8 cellular contexts compared by ENCODE assay signal in the genomic region with DNA sequence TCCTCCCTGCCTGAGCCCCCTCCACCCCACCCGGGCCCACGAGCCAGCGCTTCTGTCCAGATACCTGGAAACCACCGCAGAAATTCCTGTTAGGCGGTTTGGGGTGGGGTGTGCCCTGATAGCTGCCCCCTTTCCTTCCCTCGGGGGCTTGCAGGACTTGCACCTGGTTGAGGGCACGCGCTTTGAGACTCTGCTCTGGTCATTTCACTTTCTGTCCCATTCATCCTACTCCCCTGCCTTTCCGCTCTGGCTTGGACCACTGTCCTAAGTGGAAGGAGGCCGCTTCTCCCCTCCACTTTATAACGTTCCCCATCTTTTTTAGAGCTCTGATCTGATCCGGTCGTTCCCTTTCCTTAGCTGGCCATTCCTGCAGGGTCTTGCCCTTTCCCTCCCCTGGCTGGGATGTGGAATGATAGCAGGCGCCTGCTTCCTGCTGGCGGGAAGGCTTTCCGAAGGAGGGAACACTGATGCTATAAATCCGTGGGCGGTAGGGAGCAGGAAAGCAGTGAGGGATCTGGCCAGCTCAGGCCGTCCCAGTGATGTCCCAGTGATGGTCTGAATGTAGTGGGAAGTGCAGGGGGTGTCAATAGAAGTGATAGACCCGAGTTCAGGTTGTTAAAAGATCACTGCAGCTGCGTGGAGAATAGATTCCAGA. TPM values are rescaled to one million over a fixed set of nuclear protein-coding genes. Genes with fewer than 3 reads are reported as not detected.
DNase-seq lines count a peak whose midpoint lies in the region; ATAC-seq and TF ChIP-seq lines count a peak whose summit lies in the region.

No MANE protein-coding gene starts in this region.

- H3K27ac ChIP-seq in HL-60 (replicated peaks) (no peak overlapping the region), brain microvascular endothelial cell (no peak overlapping the region)

- peaks cover 19% of the 10 kb centered on the region for H3K4me1 Mint-ChIP-seq in mesothelial cell of epicardium

- peak overlapping the region; percentile 65 for H3K4me3 ChIP-seq in HL-60 (replicated peaks; ENCODE audit: insufficient read depth, low read length)
- H3K4me3 ChIP-seq in brain microvascular endothelial cell (ENCODE audit: low read depth, low read length), result peak overlapping the region; percentile 60

- peak overlapping the region; percentile 74 for H3K4me3 Mint-ChIP-seq in mesothelial cell of epicardium

- H3K27me3 ChIP-seq in HL-60 (ENCODE audit: insufficient read depth, poor library complexity, severe bottlenecking), result no peaks in the 10 kb centered on the region
- no peaks in the 10 kb centered on the region for H3K27me3 ChIP-seq in brain microvascular endothelial cell (replicated peaks)

- H3K36me3 ChIP-seq in brain microvascular endothelial cell (replicated peaks), result no peaks in the 10 kb centered on the region

- no peak for TF ChIP-seq CTCF in HL-60 (IDR thresholded peaks at IDR 0.05; ENCODE audit: insufficient read depth, low read length)
- TF ChIP-seq CTCF in brain microvascular endothelial cell (IDR thresholded peaks at IDR 0.05; ENCODE audit: low read depth, low read length, missing control alignments), result peak; percentile 12
- TF ChIP-seq CTCF in mesothelial cell of epicardium (IDR thresholded peaks at IDR 0.05; ENCODE audit: unreplicated experiment), result no peak

- H3K36me3 Mint-ChIP-seq in mesothelial cell of epicardium, result peaks cover 31% of the 10 kb centered on the region

- ATAC-seq in HG03097 (IDR thresholded peaks at IDR 0.05; ENCODE audit: low FRiP score, unreplicated experiment), result no peak

- peak; percentile 32 for DNase-seq in AG08395 (ENCODE audit: low spot score)
- no peak for DNase-seq in HL-60 (ENCODE audit: low read depth in 1 of 2, low spot score in 1 of 2)
- DNase-seq in brain microvascular endothelial cell, result no peak
- no peak for DNase-seq in mesothelial cell of epicardium (ENCODE audit: low spot score in 2 of 2, unreplicated experiment in 2 of 2)
- no peak for DNase-seq in NK-92 treated with Interleukin-12 subunit alpha and Interleukin-12 subunit beta, amount 100 ng/mL, for 24 hours (lab: John Stamatoyannopoulos, UW)
- DNase-seq in NCI-H2107 (lab: John Stamatoyannopoulos, UW), result no peak
- DNase-seq in GF-D8 (lab: John Stamatoyannopoulos, UW), result no peak

- no peaks in the 10 kb centered on the region for H3K27me3 Mint-ChIP-seq in mesothelial cell of epicardium (ENCODE audit: low read depth)

- H3K27ac Mint-ChIP-seq in mesothelial cell of epicardium, result peak overlapping the region; percentile 76

- in situ Hi-C loops in brain microvascular endothelial cell (cut with HindIII; ENCODE audit: low pct_ligation_motif_present, low sequenced_read_pairs), result no loop called here

- peaks cover 21% of the 10 kb centered on the region for H3K9me3 Mint-ChIP-seq in mesothelial cell of epicardium

RNA-seq across cellular contexts. Expression of gene PRKAR1B, which starts 0.9 kb away (rescaled TPM):
- 48.0 to 53.7 TPM (median 50.6 TPM) in 3 replicates for total RNA-seq in mesothelial cell of epicardium

RNA-seq across cellular contexts. Expression of gene DNAAF5, which starts 1.4 kb away (rescaled TPM):
- total RNA-seq in mesothelial cell of epicardium, result 33.9 to 39.0 TPM (median 36.9 TPM) in 3 replicates
